In genomic region chr7:2172311-2173183, GRCh38 we compare ENCODE assay signal across 9 cellular contexts.
DNase-seq lines count a peak whose midpoint lies in the region; ATAC-seq, FAIRE-seq and TF ChIP-seq lines count a peak whose summit lies in the region.
"Had no signal": no experiment of that assay in that cellular context is flagged by ENCODE, and none has a peak within 500 bp of the region (broad histone marks: within the 10 kb centered on the region; RNA-seq: fewer than 3 reads in every experiment).

No MANE protein-coding gene starts in this region.

- no peak overlapping the region for H2BK15ac ChIP-seq in IMR-90 (ENCODE audit: low read depth, low read length)

- H3K27ac Mint-ChIP-seq in astrocyte (ENCODE audit: unreplicated experiment): no peak overlapping the region
- H3K27ac Mint-ChIP-seq in CD4-positive, alpha-beta memory T cell: no peak overlapping the region

- CTCF ChIA-PET in IMR-90 (lab: Yijun Ruan, JAX): interaction anchor here (0.6 kb wide), 1 partner anchor 119 kb away, joined by 3 read pairs; no protein-coding TSS in a partner anchor
- CTCF ChIA-PET in CD4-positive, alpha-beta memory T cell (lab: Charles Lee; ENCODE audit: partially characterized antibody): no interaction called here

- peaks cover 13 to 46% of the 10 kb centered on the region in 2 experiments; a peak in 3 of 4 replicates for H3K79me1 ChIP-seq in IMR-90 (ENCODE audit: low read depth in 1 of 2, low read length in 2 of 2)

- no peak overlapping the region; the same call in 1 of the 2 replicates for H2AK5ac ChIP-seq in IMR-90 (ENCODE audit: low read depth, low read length)

- no peak overlapping the region for H3K18ac ChIP-seq in IMR-90 (ENCODE audit: low read depth, low read length)

- H3K4me2 ChIP-seq in IMR-90 (ENCODE audit: low read depth, low read length) (no peak overlapping the region), astrocyte (ENCODE audit: low read length) (peak overlapping the region; percentile 74)

- H3K9me3 Mint-ChIP-seq in astrocyte (ENCODE audit: unreplicated experiment): peaks cover 3% of the 10 kb centered on the region
- H3K9me3 Mint-ChIP-seq in CD4-positive, alpha-beta memory T cell: no peaks in the 10 kb centered on the region

- peak; percentile 63 for ATAC-seq in IMR-90 (ENCODE audit: low read depth)
- peak; percentile 37 for ATAC-seq in left lobe of liver
- no peak for ATAC-seq in GM19395 (IDR thresholded peaks at IDR 0.05; ENCODE audit: unreplicated experiment)
- ATAC-seq: HCT116 had no signal

- no peak overlapping the region for H3K9ac ChIP-seq in IMR-90 (ENCODE audit: low read depth, low read length)
- H3K9ac ChIP-seq in astrocyte (ENCODE audit: low read length): peak overlapping the region; percentile 22

- no peak for TF ChIP-seq POLR2A in IMR-90 (IDR thresholded peaks at IDR 0.05; ENCODE audit: low read depth, low read length)

- in situ Hi-C loops in IMR-90 (cut with MboI; ENCODE audit: low sequenced_read_pairs): no loop called here

- H3K4me3 ChIP-seq in IMR-90 (ENCODE audit: insufficient read depth, low read depth, low read length): no peak overlapping the region
- no peak overlapping the region for H3K4me3 ChIP-seq in astrocyte (ENCODE audit: insufficient read depth, low read depth, low read length)
- H3K4me3 ChIP-seq in CD4-positive, alpha-beta memory T cell (ENCODE audit: low read length in 2 of 2): no peak overlapping the region

- peak overlapping the region; percentile 56 for H2AFZ ChIP-seq in IMR-90 (replicated peaks; ENCODE audit: low read length, poor library complexity)
- peak overlapping the region; percentile 6 for H2AFZ ChIP-seq in astrocyte (ENCODE audit: low read depth, low read length)

- H4K91ac ChIP-seq in IMR-90 (ENCODE audit: insufficient read depth, low read depth, low read length): no peak overlapping the region

- H3K27me3 Mint-ChIP-seq in astrocyte (ENCODE audit: low read depth, unreplicated experiment): no peaks in the 10 kb centered on the region
- H3K27me3 Mint-ChIP-seq in CD4-positive, alpha-beta memory T cell: no peaks in the 10 kb centered on the region

- peaks cover 4% of the 10 kb centered on the region; the same call in 1 of the 2 replicates for H3K27me3 ChIP-seq in IMR-90 (ENCODE audit: control insufficient read depth, insufficient read depth, low read length)
- H3K27me3 ChIP-seq in astrocyte (ENCODE audit: insufficient read depth, low read length): no peaks in the 10 kb centered on the region
- H3K27me3 ChIP-seq in CD4-positive, alpha-beta memory T cell (ENCODE audit: insufficient read depth, low read length): no peaks in the 10 kb centered on the region

- peak; percentile 4 for DNase-seq in 8988T
- DNase-seq in IMR-90: peak; percentile 97
- peak; percentile 84 for DNase-seq in astrocyte (ENCODE audit: low read depth)
- no peak for DNase-seq in left lobe of liver (ENCODE audit: low spot score)
- DNase-seq in RKO (ENCODE audit: low spot score): no peak
- no peak for DNase-seq in CD4-positive, alpha-beta memory T cell
- no peak for DNase-seq in T-helper 9 cell

- H2BK20ac ChIP-seq in IMR-90 (ENCODE audit: low read depth, low read length): no peak overlapping the region

- H3K23ac ChIP-seq in IMR-90 (ENCODE audit: low read depth, low read length): no peak overlapping the region

- peak; percentile 60 for FAIRE-seq in astrocyte (lab: Jason Lieb, UNC)

- peak overlapping the region; percentile 20 for H2AK9ac ChIP-seq in IMR-90 (replicated peaks; ENCODE audit: low read depth, low read length, poor library complexity)

- dilution Hi-C loops in IMR-90 (cut with HindIII; ENCODE audit: low sequenced_read_pairs, unreplicated experiment): no loop called here

- no TSS peak for BruUV-seq in IMR-90 (replicated peaks; lab: Mats Ljungman, UMichigan)

- H2BK5ac ChIP-seq in IMR-90 (ENCODE audit: low read depth, low read length, poor library complexity, severe bottlenecking): no peak overlapping the region

- WGBS in IMR-90 (ENCODE audit: extremely low coverage in 2 of 2, insufficient read length in 1 of 2), 2 experiments: 52% methylated on average over 28 of the region's 39 CpGs; no CpG with 5 or more reads in 1 of the 2 experiments

- peaks cover 37% of the 10 kb centered on the region for H3K9me1 ChIP-seq in IMR-90 (ENCODE audit: insufficient read depth, low read length)

- H3K56ac ChIP-seq in IMR-90 (ENCODE audit: extremely low read depth, insufficient read depth, low read length): no peak overlapping the region

- H3K4me1 Mint-ChIP-seq in astrocyte (ENCODE audit: low read depth, unreplicated experiment): peaks cover 22% of the 10 kb centered on the region
- peaks cover 0 to 10% (median 2%) of the 10 kb centered on the region in 4 donors for H3K4me1 Mint-ChIP-seq in CD4-positive, alpha-beta memory T cell

- H3K27ac ChIP-seq in IMR-90 (ENCODE audit: insufficient read depth, low read length) (no peak overlapping the region), astrocyte (ENCODE audit: low read depth, low read length) (peak overlapping the region; percentile 42)
- H3K27ac ChIP-seq in CD4-positive, alpha-beta memory T cell (ENCODE audit: low read depth, low read length): no peak overlapping the region

- no peak overlapping the region for H3K4me3 Mint-ChIP-seq in astrocyte (ENCODE audit: unreplicated experiment)
- no peak overlapping the region for H3K4me3 Mint-ChIP-seq in CD4-positive, alpha-beta memory T cell

- peaks cover 14% of the 10 kb centered on the region for H3K36me3 Mint-ChIP-seq in astrocyte (ENCODE audit: low read depth, unreplicated experiment)
- H3K36me3 Mint-ChIP-seq in CD4-positive, alpha-beta memory T cell: peaks cover 16 to 22% of the 10 kb centered on the region in 2 donors

- H3K4me1 ChIP-seq in IMR-90 (ENCODE audit: control insufficient read depth, insufficient read depth, low read length): peaks cover 24% of the 10 kb centered on the region
- H3K4me1 ChIP-seq in astrocyte (ENCODE audit: insufficient read depth, low read length): peaks cover 32% of the 10 kb centered on the region
- no peaks in the 10 kb centered on the region for H3K4me1 ChIP-seq in CD4-positive, alpha-beta memory T cell (ENCODE audit: insufficient read depth, low read length)

- no peak overlapping the region for H3K4ac ChIP-seq in IMR-90 (ENCODE audit: low read depth, low read length)

- no peak for TF ChIP-seq RAD21 in IMR-90 (IDR thresholded peaks at IDR 0.05; ENCODE audit: low read length)

- TF ChIP-seq CTCF in IMR-90 (conservative IDR thresholded peaks at IDR 0.05; ENCODE audit: low read depth, low read length): no peak
- TF ChIP-seq CTCF in astrocyte (IDR thresholded peaks at IDR 0.05; ENCODE audit: insufficient read depth, low read depth, low read length): no peak

- H3K9me3 ChIP-seq in IMR-90 (ENCODE audit: control insufficient read depth, insufficient read depth, low read length): no peaks in the 10 kb centered on the region
- H3K9me3 ChIP-seq in astrocyte (ENCODE audit: insufficient read depth, low read depth, low read length): no peaks in the 10 kb centered on the region
- H3K9me3 ChIP-seq in CD4-positive, alpha-beta memory T cell (ENCODE audit: control insufficient read depth in 1 of 2, low read length in 2 of 2): no peaks in the 10 kb centered on the region

- H4K5ac ChIP-seq in IMR-90 (ENCODE audit: low read depth, low read length): no peak overlapping the region

- POLR2A ChIA-PET in IMR-90 (lab: Charles Lee; ENCODE audit: unreplicated experiment): no interaction called here
- POLR2A ChIA-PET in CD4-positive, alpha-beta memory T cell (lab: Charles Lee; ENCODE audit: partially characterized antibody): no interaction called here

- H3K14ac ChIP-seq in IMR-90 (replicated peaks; ENCODE audit: low read depth, low read length): no peak overlapping the region; the same call in 1 of the 2 replicates

- H3K36me3 ChIP-seq in IMR-90 (ENCODE audit: control insufficient read depth, insufficient read depth, low read length) (peaks cover 8% of the 10 kb centered on the region; the same call in 1 of the 2 replicates), astrocyte (ENCODE audit: insufficient read depth, low read length) (no peaks in the 10 kb centered on the region)
- no peaks in the 10 kb centered on the region for H3K36me3 ChIP-seq in CD4-positive, alpha-beta memory T cell (ENCODE audit: insufficient read depth, low read length)

- H4K8ac ChIP-seq in IMR-90 (ENCODE audit: low read depth in 2 of 2, low read length in 2 of 2): no peak overlapping the region

- no peak overlapping the region for H2BK120ac ChIP-seq in IMR-90 (ENCODE audit: low read depth, low read length)

- H4K20me1 ChIP-seq in IMR-90 (ENCODE audit: insufficient read depth, low read length) (peaks cover 45% of the 10 kb centered on the region), astrocyte (ENCODE audit: insufficient read depth, low read length) (peaks cover 37% of the 10 kb centered on the region)

- intact Hi-C loops in IMR-90 (cut with micrococcal nuclease): loop anchor here (5.0 kb wide), 1 partner anchor 60 kb away; no protein-coding TSS in a partner anchor
- intact Hi-C loops in CD4-positive, alpha-beta memory T cell (cut with micrococcal nuclease): no loop called here

- no peaks in the 10 kb centered on the region for H3K79me2 ChIP-seq in astrocyte (ENCODE audit: insufficient read depth, low read length)

TF ChIP-seq in IMR-90, 13 proteins besides CTCF, POLR2A, EP300 and RAD21 (continues in another document):
- no peak for TF ChIP-seq SMC3 (IDR thresholded peaks at IDR 0.05; ENCODE audit: low read depth, low read length)
- no peak for TF ChIP-seq ELK1 (IDR thresholded peaks at IDR 0.05; ENCODE audit: borderline replicate concordance, low read depth, low read length)
- no peak for TF ChIP-seq USF2 (IDR thresholded peaks at IDR 0.05; ENCODE audit: low read depth, low read length)
- no peak for TF ChIP-seq MAFK (IDR thresholded peaks at IDR 0.05; ENCODE audit: low read depth, low read length)
- no peak for TF ChIP-seq RFX5 (IDR thresholded peaks at IDR 0.05; ENCODE audit: low read depth, low read length)
- TF ChIP-seq NFE2L2 (IDR thresholded peaks at IDR 0.05; ENCODE audit: low read depth, low read length): no peak
- no peak for TF ChIP-seq MAZ (IDR thresholded peaks at IDR 0.05; ENCODE audit: borderline replicate concordance, low read depth, low read length)

Comparison
In these comparisons a context has a peak if more than half of its experiments do, and no peak if none do; other contexts are left out.
1. DNase-seq: peak in 8988T (single experiment), IMR-90 (single experiment) and astrocyte (single experiment); none in left lobe of liver (single experiment), RKO (single experiment), CD4-positive, alpha-beta memory T cell (0 of 5) and T-helper 9 cell (single experiment).